In the genomic region with DNA sequence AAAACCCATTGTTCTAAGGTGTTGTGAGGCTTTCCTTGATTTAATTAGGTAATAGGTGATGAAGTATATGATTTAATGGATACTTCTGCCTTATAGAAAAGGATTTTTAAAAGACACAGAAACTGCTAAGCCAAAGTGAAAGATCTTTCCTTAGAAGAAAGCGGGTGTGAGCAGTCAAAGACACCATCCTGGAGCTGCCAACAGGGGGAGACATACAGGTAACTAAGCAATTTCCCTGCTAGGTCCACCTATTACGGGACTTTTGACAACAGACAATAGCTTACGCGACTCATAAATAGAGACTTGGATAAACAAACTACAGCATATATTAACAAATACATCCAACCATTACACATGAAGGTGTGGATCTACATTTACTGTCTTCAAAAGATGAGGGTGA, we compare ENCODE assay signal across 10 cellular contexts.
A peak's percentile ranks its signal among the peaks of the same experiment; 100 is the strongest.
DNase-seq lines count a peak whose midpoint lies in the region; ATAC-seq, FAIRE-seq and TF ChIP-seq lines count a peak whose summit lies in the region.
"Had no signal": no experiment of that assay in that cellular context is flagged by ENCODE, and none has a peak within 500 bp of the region (broad histone marks: within the 10 kb centered on the region; RNA-seq: fewer than 3 reads in every experiment).

No MANE protein-coding gene starts in this region.

- no peak for FAIRE-seq in K562 (lab: Jason Lieb, UNC)

- TF ChIP-seq CTCF in KMS-11 (conservative IDR thresholded peaks at IDR 0.05; ENCODE audit: low read depth, low read length) (peak; percentile 54), K562 (IDR thresholded peaks at IDR 0.05 in 2 of 3, conservative IDR thresholded peaks at IDR 0.05 in 1 of 3; ENCODE audit: insufficient read depth in 2 of 3, low read depth in 1 of 3, low read length in 3 of 3) (peak in 2 of 3 experiments; percentile 31 to 38; a peak in 4 of 6 replicates), progenitor cell of endocrine pancreas (IDR thresholded peaks at IDR 0.05; ENCODE audit: unreplicated experiment) (peak; percentile 64), esophagus muscularis mucosa (IDR thresholded peaks at IDR 0.05) (no peak)

- H3K4me3 ChIP-seq in KMS-11 (IDR thresholded peaks at IDR 0.05; ENCODE audit: insufficient read depth, low read depth, low read length) (no peak overlapping the region), K562 (no peak overlapping the region), esophagus muscularis mucosa (no peak overlapping the region)

- no peak for ATAC-seq in activated CD4-positive, alpha-beta T cell treated with anti-CD3 and anti-CD28 coated beads for 36 hours
- ATAC-seq in K562 = no peak
- no peak for ATAC-seq in HG03571 (IDR thresholded peaks at IDR 0.05; ENCODE audit: unreplicated experiment)
- ATAC-seq: activated naive CD4-positive, alpha-beta T cell treated with anti-CD3 and anti-CD28 coated beads, Interleukin-2, amount 50 U/mL, for 72 hours had no signal

- H3K36me3 Mint-ChIP-seq in activated CD4-positive, alpha-beta T cell treated with anti-CD3 and anti-CD28 coated beads for 36 hours (ENCODE audit: low read depth) = no peaks in the 10 kb centered on the region
- H3K36me3 Mint-ChIP-seq in progenitor cell of endocrine pancreas (ENCODE audit: insufficient read depth) = no peaks in the 10 kb centered on the region
- H3K36me3 Mint-ChIP-seq: activated naive CD4-positive, alpha-beta T cell treated with anti-CD3 and anti-CD28 coated beads, Interleukin-2, amount 50 U/mL, for 72 hours had no signal

- H3K9me3 ChIP-seq in K562 (replicated peaks; ENCODE audit: control insufficient read depth, insufficient read depth, low read depth, low read length) (no peaks in the 10 kb centered on the region), esophagus muscularis mucosa (no peaks in the 10 kb centered on the region)

- in situ Hi-C loops in K562 (cut with MboI) = no loop called here

- no peak overlapping the region for H3K9ac ChIP-seq in KMS-11
- H3K9ac ChIP-seq in K562 (ENCODE audit: insufficient read depth in 1 of 2, low read depth in 2 of 2, low read length in 2 of 2) = no peak overlapping the region

- no peaks in the 10 kb centered on the region for H3K9me1 ChIP-seq in K562 (ENCODE audit: control insufficient read depth, insufficient read depth, low read length)

- H3K27me3 Mint-ChIP-seq in activated CD4-positive, alpha-beta T cell treated with anti-CD3 and anti-CD28 coated beads for 36 hours = peaks cover 3% of the 10 kb centered on the region
- no peaks in the 10 kb centered on the region for H3K27me3 Mint-ChIP-seq in progenitor cell of endocrine pancreas

- H3K36me3 ChIP-seq in KMS-11 (ENCODE audit: insufficient read depth) = no peaks in the 10 kb centered on the region
- no peaks in the 10 kb centered on the region for H3K36me3 ChIP-seq in K562 (ENCODE audit: control insufficient read depth, insufficient read depth, low read length)
- no peaks in the 10 kb centered on the region for H3K36me3 ChIP-seq in esophagus muscularis mucosa

- intact Hi-C loops in activated CD4-positive, alpha-beta T cell treated with anti-CD3 and anti-CD28 coated beads for 36 hours (cut with DNase I, micrococcal nuclease) = no loop called here
- intact Hi-C loops in K562 (cut with micrococcal nuclease) = no loop called here
- intact Hi-C loops in esophagus muscularis mucosa (cut with DNase I) = no loop called here

- no peak for TF ChIP-seq RAD21 in K562 (CRISPR knock-in tag; conservative IDR thresholded peaks at IDR 0.05 in 1 of 2, IDR thresholded peaks at IDR 0.05 in 1 of 2)

- H3K27ac Mint-ChIP-seq in activated CD4-positive, alpha-beta T cell treated with anti-CD3 and anti-CD28 coated beads for 36 hours = no peak overlapping the region
- no peak overlapping the region for H3K27ac Mint-ChIP-seq in progenitor cell of endocrine pancreas
- H3K27ac Mint-ChIP-seq: activated naive CD4-positive, alpha-beta T cell treated with anti-CD3 and anti-CD28 coated beads, Interleukin-2, amount 50 U/mL, for 72 hours had no signal

- H3K79me2 ChIP-seq in KMS-11 (ENCODE audit: insufficient read depth, low read depth) = no peaks in the 10 kb centered on the region
- no peaks in the 10 kb centered on the region for H3K79me2 ChIP-seq in K562 (ENCODE audit: control insufficient read depth, insufficient read depth, low read length)

- peak; percentile 32 for DNase-seq in activated CD4-positive, alpha-beta T cell treated with anti-CD3 and anti-CD28 coated beads for 36 hours
- no peak for DNase-seq in activated CD4-positive, alpha-beta T cell treated with anti-CD3 and anti-CD28 coated beads, Interleukin-2, amount 50 U/mL, for 4 hours
- peak; percentile 8 to 46 (median 32) for DNase-seq in K562 (ENCODE audit: extremely low read depth in 1 of 4, low spot score in 3 of 4)
- no peak for DNase-seq in progenitor cell of endocrine pancreas (ENCODE audit: low spot score, unreplicated experiment)
- no peak for DNase-seq in NCI-H2029 treated with DMSO at 0.1 percent for 48 hours (lab: John Stamatoyannopoulos, UW)
- no peak for DNase-seq in esophagus muscularis mucosa (ENCODE audit: extremely low spot score)
- DNase-seq: NK-92 treated with Interleukin-12 subunit alpha and Interleukin-12 subunit beta, amount 100 ng/mL, for 24 hours had no signal

- CTCF ChIA-PET in activated CD4-positive, alpha-beta T cell treated with anti-CD3 and anti-CD28 coated beads for 36 hours (lab: Charles Lee) = no interaction called here
- CTCF ChIA-PET in K562 (lab: Yijun Ruan, JAX; ENCODE audit: low intra/inter-chr PET ratio) = no interaction called here

- H3K9me3 Mint-ChIP-seq in activated CD4-positive, alpha-beta T cell treated with anti-CD3 and anti-CD28 coated beads for 36 hours (ENCODE audit: low read depth) = no peaks in the 10 kb centered on the region
- no peaks in the 10 kb centered on the region for H3K9me3 Mint-ChIP-seq in progenitor cell of endocrine pancreas (ENCODE audit: low read depth)

- 7% methylated on average over 4 of the region's 4 CpGs for WGBS in K562 (ENCODE audit: insufficient coverage, low coverage, missing lambda C conversion rate)
- WGBS in esophagus muscularis mucosa = 83% methylated on average over 4 of the region's 4 CpGs

- H3K27ac ChIP-seq in KMS-11 (no peak overlapping the region), K562 (ENCODE audit: extremely low read depth, low read depth, low read length) (no peak overlapping the region), esophagus muscularis mucosa (replicated peaks in 1 of 4) (no peak overlapping the region)

- H3K27me3 ChIP-seq in KMS-11 (ENCODE audit: insufficient read depth, low read depth) (no peaks in the 10 kb centered on the region), K562 (ENCODE audit: control insufficient read depth in 2 of 2, insufficient read depth in 2 of 2, low read length in 2 of 2) (no peaks in the 10 kb centered on the region), esophagus muscularis mucosa (peaks cover 0 to 5% (median 0%) of the 10 kb centered on the region in 4 donors)

- H3K4me1 ChIP-seq in KMS-11 (ENCODE audit: low read depth, poor library complexity, severe bottlenecking) = no peaks in the 10 kb centered on the region
- no peaks in the 10 kb centered on the region for H3K4me1 ChIP-seq in K562 (replicated peaks in 1 of 2; ENCODE audit: control insufficient read depth in 2 of 2, insufficient read depth in 2 of 2, low read length in 2 of 2)
- no peaks in the 10 kb centered on the region for H3K4me1 ChIP-seq in esophagus muscularis mucosa

- TF ChIP-seq POLR2A in K562 (conservative IDR thresholded peaks at IDR 0.05) = no peak
- no peak for TF ChIP-seq POLR2A in esophagus muscularis mucosa (IDR thresholded peaks at IDR 0.05; ENCODE audit: low read depth)

- H3K4me1 Mint-ChIP-seq in activated CD4-positive, alpha-beta T cell treated with anti-CD3 and anti-CD28 coated beads for 36 hours = no peaks in the 10 kb centered on the region
- H3K4me1 Mint-ChIP-seq in progenitor cell of endocrine pancreas (ENCODE audit: low read depth) = peaks cover 6% of the 10 kb centered on the region

- H3K4me2 ChIP-seq in KMS-11 (no peak overlapping the region), K562 (ENCODE audit: insufficient read depth, low read length) (no peak overlapping the region)

- BruUV-seq in K562 (replicated peaks; lab: Mats Ljungman, UMichigan) = no TSS peak

- POLR2A ChIA-PET in activated CD4-positive, alpha-beta T cell treated with anti-CD3 and anti-CD28 coated beads for 36 hours (lab: Charles Lee) = no interaction called here
- POLR2A ChIA-PET in K562 (lab: Yijun Ruan, JAX) = no interaction called here

- H4K20me1 ChIP-seq in KMS-11 (ENCODE audit: insufficient read depth) (no peaks in the 10 kb centered on the region), K562 (replicated peaks; ENCODE audit: control insufficient read depth, insufficient read depth, low read length) (no peaks in the 10 kb centered on the region)

- no peak overlapping the region for H3K4me3 Mint-ChIP-seq in activated CD4-positive, alpha-beta T cell treated with anti-CD3 and anti-CD28 coated beads for 36 hours
- no peak overlapping the region for H3K4me3 Mint-ChIP-seq in progenitor cell of endocrine pancreas (ENCODE audit: low read depth)

- no peak overlapping the region for H2AFZ ChIP-seq in KMS-11 (ENCODE audit: low read depth)
- H2AFZ ChIP-seq in K562 (ENCODE audit: low read depth, low read length) = no peak overlapping the region

- TF ChIP-seq EP300 in K562 (IDR thresholded peaks at IDR 0.05; ENCODE audit: low read length) (no peak), esophagus muscularis mucosa (IDR thresholded peaks at IDR 0.05) (no peak)

Comparison
In these comparisons a context has a peak if more than half of its experiments do, and no peak if none do; other contexts are left out.
1. DNase-seq: peak in activated CD4-positive, alpha-beta T cell treated with anti-CD3 and anti-CD28 coated beads for 36 hours (single experiment) and K562 (4 of 4); none in activated CD4-positive, alpha-beta T cell treated with anti-CD3 and anti-CD28 coated beads, Interleukin-2, amount 50 U/mL, for 4 hours (0 of 2), progenitor cell of endocrine pancreas (single experiment), NCI-H2029 treated with DMSO at 0.1 percent for 48 hours (single experiment) and esophagus muscularis mucosa (single experiment).
2. CTCF ChIP-seq: peak in KMS-11 (single experiment), K562 (2 of 3) and progenitor cell of endocrine pancreas (single experiment); none in esophagus muscularis mucosa (0 of 3).